In genomic region chr1:17574502-17574901, GRCh38 we compare ENCODE assay signal across 9 cellular contexts. TPM values are rescaled to one million over a fixed set of nuclear protein-coding genes. Genes with fewer than 3 reads are reported as not detected.
A peak's percentile ranks its signal among the peaks of the same experiment; 100 is the strongest.
DNase-seq lines count a peak whose midpoint lies in the region; ATAC-seq and TF ChIP-seq lines count a peak whose summit lies in the region.
"Had no signal": no experiment of that assay in that cellular context is flagged by ENCODE, and none has a peak within 500 bp of the region (broad histone marks: within the 10 kb centered on the region; RNA-seq: fewer than 3 reads in every experiment).

No MANE protein-coding gene starts in this region.

- H2BK12ac ChIP-seq in trophoblast cell (ENCODE audit: low read length) = no peak overlapping the region

- H3K14ac ChIP-seq in trophoblast cell (ENCODE audit: low read length) = no peak overlapping the region

- no peak overlapping the region for H3K27ac ChIP-seq in trophoblast cell (ENCODE audit: low read depth, low read length)

- H3K4me3 ChIP-seq in trophoblast cell (ENCODE audit: low read depth, low read length) = no peak overlapping the region

- no peak overlapping the region for H3K23ac ChIP-seq in trophoblast cell (ENCODE audit: low read length)

- H2BK120ac ChIP-seq in trophoblast cell (ENCODE audit: insufficient read depth, low read length, poor library complexity) = no peak overlapping the region

- H3K9me3 ChIP-seq in trophoblast cell (ENCODE audit: insufficient read depth, low read depth, low read length) = peaks cover 2% of the 10 kb centered on the region

- peaks cover 35 to 36% of the 10 kb centered on the region in 2 experiments for H3K4me1 ChIP-seq in trophoblast cell (ENCODE audit: control insufficient read depth in 1 of 2, insufficient read depth in 2 of 2, low read length in 2 of 2)

- no peak overlapping the region for H2AFZ ChIP-seq in trophoblast cell (ENCODE audit: insufficient read depth, low read length, poor library complexity)

- H3K36me3 ChIP-seq in trophoblast cell (ENCODE audit: control insufficient read depth in 1 of 2, insufficient read depth in 2 of 2, low read length in 2 of 2) = no peaks in the 10 kb centered on the region

- no peak overlapping the region for H3K18ac ChIP-seq in trophoblast cell (ENCODE audit: low read length)

- no peak overlapping the region for H2BK5ac ChIP-seq in trophoblast cell (ENCODE audit: low read depth, low read length, poor library complexity)

- no peaks in the 10 kb centered on the region for H3K79me2 ChIP-seq in trophoblast cell (ENCODE audit: control insufficient read depth, insufficient read depth, low read length, poor library complexity)

- ATAC-seq in HG03571 (IDR thresholded peaks at IDR 0.05; ENCODE audit: unreplicated experiment) (no peak), HG03159 (IDR thresholded peaks at IDR 0.05; ENCODE audit: unreplicated experiment) (no peak)

- H3K4me1 Mint-ChIP-seq in nephron progenitor cell = peaks cover 91% of the 10 kb centered on the region

- H3K27me3 ChIP-seq in trophoblast cell (ENCODE audit: insufficient read depth, low read length) = no peaks in the 10 kb centered on the region

- no peak overlapping the region for H3K4me2 ChIP-seq in trophoblast cell (ENCODE audit: low read length)

- no peaks in the 10 kb centered on the region for H3K36me3 Mint-ChIP-seq in nephron progenitor cell (ENCODE audit: low read depth)

- DNase-seq in COLO668 (lab: John Stamatoyannopoulos, UW; ENCODE audit: unreplicated experiment) (peak; percentile 76), NCI-H2029 (lab: John Stamatoyannopoulos, UW) (peak; percentile 50), dermis blood vessel endothelial cell (peak; percentile 12), nephron progenitor cell (no peak), pons (ENCODE audit: low spot score) (no peak), trophoblast cell (no peak)
- DNase-seq: activated T-cell treated with anti-CD3 and anti-CD28 coated beads, Interleukin-2, amount 50 U/mL, for 48 hours had no signal

- H4K91ac ChIP-seq in trophoblast cell (ENCODE audit: low read depth, low read length) = no peak overlapping the region

- no peaks in the 10 kb centered on the region for H3K9me3 Mint-ChIP-seq in nephron progenitor cell

- no peak for TF ChIP-seq CTCF in nephron progenitor cell (IDR thresholded peaks at IDR 0.05)

- no CpG with 5 or more reads among the region's 11 CpGs for WGBS in trophoblast cell (ENCODE audit: extremely low coverage, insufficient coverage, insufficient read length)

- H3K27ac Mint-ChIP-seq in nephron progenitor cell = peak overlapping the region; percentile 50

- peaks cover 6% of the 10 kb centered on the region for H3K79me1 ChIP-seq in trophoblast cell (ENCODE audit: low read length)

- no peak overlapping the region for H4K8ac ChIP-seq in trophoblast cell (ENCODE audit: low read depth, low read length)

- no peak overlapping the region for H3K4ac ChIP-seq in trophoblast cell (ENCODE audit: low read depth, low read length)

- peak overlapping the region; percentile 52 for H3K4me3 Mint-ChIP-seq in nephron progenitor cell

- no peak overlapping the region for H4K12ac ChIP-seq in trophoblast cell (ENCODE audit: low read depth, low read length)

- H2AK5ac ChIP-seq in trophoblast cell (ENCODE audit: low read length) = no peak overlapping the region

- H3K27me3 Mint-ChIP-seq in nephron progenitor cell (ENCODE audit: low read depth, poor library complexity) = peaks cover 7% of the 10 kb centered on the region

- no peak overlapping the region for H3K9ac ChIP-seq in trophoblast cell (ENCODE audit: low read length)

RNA-seq across cellular contexts. Expression of gene ARHGEF10L, which starts 35.0 kb away (rescaled TPM):
- total RNA-seq in dermis blood vessel endothelial cell = 0.70 and 0.85 TPM in 2 replicates
- 9.9 TPM in 2 replicates for polyA plus RNA-seq in trophoblast cell (2013)

Comparison
In these comparisons a context has a peak if more than half of its experiments do, and no peak if none do; other contexts are left out.
1. DNase-seq: peak in COLO668 (single experiment), NCI-H2029 (single experiment) and dermis blood vessel endothelial cell (single experiment); none in nephron progenitor cell (single experiment), pons (single experiment) and trophoblast cell (0 of 2).